ENCODE assay signal across 2 cellular contexts in the genomic region with DNA sequence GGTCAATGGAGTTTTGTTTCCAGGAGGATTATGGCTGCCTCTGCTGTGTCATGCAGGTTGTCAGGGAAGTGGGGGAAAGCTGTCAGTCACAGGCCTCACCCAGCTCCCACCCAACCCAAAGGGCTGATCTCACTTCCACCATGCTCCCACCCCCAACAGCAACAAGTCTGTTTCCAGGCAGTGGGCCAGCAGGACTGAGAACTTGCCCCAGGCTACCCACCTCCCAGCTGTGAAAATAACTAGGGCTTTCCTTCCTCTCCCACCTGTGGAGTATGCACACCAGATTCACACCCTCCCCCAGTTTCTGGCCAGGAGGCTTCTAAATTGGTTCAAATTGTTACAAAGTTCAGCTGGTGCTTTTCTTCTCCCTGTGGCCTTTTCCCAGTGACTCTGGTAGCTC.
TF ChIP-seq lines count a peak whose summit lies in the region.

No MANE protein-coding gene starts in this region.

TF ChIP-seq in PFSK-1, 5 proteins besides CTCF, POLR2A, EP300 and RAD21 (continued from another document):
- 0 out of 2 replicates have a peak, but pooled peaks have one; percentile 52 for TF ChIP-seq SIN3A (IDR thresholded peaks at IDR 0.05; ENCODE audit: borderline replicate concordance, insufficient read depth, low read length)

TF ChIP-seq in GM23338, 12 proteins besides CTCF, POLR2A, EP300 and RAD21 (continued from another document):
- TF ChIP-seq, protein P1, sequence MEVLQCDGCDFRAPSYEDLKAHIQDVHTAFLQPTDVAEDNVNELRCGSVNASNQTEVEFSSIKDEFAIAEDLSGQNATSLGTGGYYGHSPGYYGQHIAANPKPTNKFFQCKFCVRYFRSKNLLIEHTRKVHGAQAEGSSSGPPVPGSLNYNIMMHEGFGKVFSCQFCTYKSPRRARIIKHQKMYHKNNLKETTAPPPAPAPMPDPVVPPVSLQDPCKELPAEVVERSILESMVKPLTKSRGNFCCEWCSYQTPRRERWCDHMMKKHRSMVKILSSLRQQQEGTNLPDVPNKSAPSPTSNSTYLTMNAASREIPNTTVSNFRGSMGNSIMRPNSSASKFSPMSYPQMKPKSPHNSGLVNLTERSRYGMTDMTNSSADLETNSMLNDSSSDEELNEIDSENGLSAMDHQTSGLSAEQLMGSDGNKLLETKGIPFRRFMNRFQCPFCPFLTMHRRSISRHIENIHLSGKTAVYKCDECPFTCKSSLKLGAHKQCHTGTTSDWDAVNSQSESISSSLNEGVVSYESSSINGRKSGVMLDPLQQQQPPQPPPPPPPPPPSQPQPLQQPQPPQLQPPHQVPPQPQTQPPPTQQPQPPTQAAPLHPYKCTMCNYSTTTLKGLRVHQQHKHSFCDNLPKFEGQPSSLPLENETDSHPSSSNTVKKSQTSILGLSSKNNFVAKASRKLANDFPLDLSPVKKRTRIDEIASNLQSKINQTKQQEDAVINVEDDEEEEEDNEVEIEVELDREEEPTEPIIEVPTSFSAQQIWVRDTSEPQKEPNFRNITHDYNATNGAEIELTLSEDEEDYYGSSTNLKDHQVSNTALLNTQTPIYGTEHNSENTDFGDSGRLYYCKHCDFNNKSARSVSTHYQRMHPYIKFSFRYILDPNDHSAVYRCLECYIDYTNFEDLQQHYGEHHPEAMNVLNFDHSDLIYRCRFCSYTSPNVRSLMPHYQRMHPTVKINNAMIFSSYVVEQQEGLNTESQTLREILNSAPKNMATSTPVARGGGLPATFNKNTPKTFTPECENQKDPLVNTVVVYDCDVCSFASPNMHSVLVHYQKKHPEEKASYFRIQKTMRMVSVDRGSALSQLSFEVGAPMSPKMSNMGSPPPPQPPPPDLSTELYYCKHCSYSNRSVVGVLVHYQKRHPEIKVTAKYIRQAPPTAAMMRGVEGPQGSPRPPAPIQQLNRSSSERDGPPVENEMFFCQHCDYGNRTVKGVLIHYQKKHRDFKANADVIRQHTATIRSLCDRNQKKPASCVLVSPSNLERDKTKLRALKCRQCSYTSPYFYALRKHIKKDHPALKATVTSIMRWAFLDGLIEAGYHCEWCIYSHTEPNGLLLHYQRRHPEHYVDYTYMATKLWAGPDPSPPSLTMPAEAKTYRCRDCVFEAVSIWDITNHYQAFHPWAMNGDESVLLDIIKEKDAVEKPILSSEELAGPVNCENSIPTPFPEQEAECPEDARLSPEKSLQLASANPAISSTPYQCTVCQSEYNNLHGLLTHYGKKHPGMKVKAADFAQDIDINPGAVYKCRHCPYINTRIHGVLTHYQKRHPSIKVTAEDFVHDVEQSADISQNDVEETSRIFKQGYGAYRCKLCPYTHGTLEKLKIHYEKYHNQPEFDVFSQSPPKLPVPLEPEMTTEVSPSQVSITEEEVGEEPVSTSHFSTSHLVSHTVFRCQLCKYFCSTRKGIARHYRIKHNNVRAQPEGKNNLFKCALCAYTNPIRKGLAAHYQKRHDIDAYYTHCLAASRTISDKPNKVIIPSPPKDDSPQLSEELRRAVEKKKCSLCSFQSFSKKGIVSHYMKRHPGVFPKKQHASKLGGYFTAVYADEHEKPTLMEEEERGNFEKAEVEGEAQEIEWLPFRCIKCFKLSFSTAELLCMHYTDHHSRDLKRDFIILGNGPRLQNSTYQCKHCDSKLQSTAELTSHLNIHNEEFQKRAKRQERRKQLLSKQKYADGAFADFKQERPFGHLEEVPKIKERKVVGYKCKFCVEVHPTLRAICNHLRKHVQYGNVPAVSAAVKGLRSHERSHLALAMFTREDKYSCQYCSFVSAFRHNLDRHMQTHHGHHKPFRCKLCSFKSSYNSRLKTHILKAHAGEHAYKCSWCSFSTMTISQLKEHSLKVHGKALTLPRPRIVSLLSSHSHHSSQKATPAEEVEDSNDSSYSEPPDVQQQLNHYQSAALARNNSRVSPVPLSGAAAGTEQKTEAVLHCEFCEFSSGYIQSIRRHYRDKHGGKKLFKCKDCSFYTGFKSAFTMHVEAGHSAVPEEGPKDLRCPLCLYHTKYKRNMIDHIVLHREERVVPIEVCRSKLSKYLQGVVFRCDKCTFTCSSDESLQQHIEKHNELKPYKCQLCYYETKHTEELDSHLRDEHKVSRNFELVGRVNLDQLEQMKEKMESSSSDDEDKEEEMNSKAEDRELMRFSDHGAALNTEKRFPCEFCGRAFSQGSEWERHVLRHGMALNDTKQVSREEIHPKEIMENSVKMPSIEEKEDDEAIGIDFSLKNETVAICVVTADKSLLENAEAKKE (CRISPR knock-in tag; IDR thresholded peaks at IDR 0.05), result no peak
- TF ChIP-seq POLR2AphosphoS5 (IDR thresholded peaks at IDR 0.05; ENCODE audit: low read depth) (no peak), ZNF114 (CRISPR knock-in tag; IDR thresholded peaks at IDR 0.05) (no peak), EZH2phosphoT487 (IDR thresholded peaks at IDR 0.05; ENCODE audit: unreplicated experiment) (no peak), CREB1 (CRISPR knock-in tag; IDR thresholded peaks at IDR 0.05; ENCODE audit: low read depth) (no peak), EZH2 (IDR thresholded peaks at IDR 0.05; ENCODE audit: low read depth, unreplicated experiment) (no peak), ZNF331 (CRISPR knock-in tag; IDR thresholded peaks at IDR 0.05; ENCODE audit: low read depth) (no peak), JUNB (IDR thresholded peaks at IDR 0.05; ENCODE audit: unreplicated experiment) (no peak)
- TF ChIP-seq, protein P2, sequence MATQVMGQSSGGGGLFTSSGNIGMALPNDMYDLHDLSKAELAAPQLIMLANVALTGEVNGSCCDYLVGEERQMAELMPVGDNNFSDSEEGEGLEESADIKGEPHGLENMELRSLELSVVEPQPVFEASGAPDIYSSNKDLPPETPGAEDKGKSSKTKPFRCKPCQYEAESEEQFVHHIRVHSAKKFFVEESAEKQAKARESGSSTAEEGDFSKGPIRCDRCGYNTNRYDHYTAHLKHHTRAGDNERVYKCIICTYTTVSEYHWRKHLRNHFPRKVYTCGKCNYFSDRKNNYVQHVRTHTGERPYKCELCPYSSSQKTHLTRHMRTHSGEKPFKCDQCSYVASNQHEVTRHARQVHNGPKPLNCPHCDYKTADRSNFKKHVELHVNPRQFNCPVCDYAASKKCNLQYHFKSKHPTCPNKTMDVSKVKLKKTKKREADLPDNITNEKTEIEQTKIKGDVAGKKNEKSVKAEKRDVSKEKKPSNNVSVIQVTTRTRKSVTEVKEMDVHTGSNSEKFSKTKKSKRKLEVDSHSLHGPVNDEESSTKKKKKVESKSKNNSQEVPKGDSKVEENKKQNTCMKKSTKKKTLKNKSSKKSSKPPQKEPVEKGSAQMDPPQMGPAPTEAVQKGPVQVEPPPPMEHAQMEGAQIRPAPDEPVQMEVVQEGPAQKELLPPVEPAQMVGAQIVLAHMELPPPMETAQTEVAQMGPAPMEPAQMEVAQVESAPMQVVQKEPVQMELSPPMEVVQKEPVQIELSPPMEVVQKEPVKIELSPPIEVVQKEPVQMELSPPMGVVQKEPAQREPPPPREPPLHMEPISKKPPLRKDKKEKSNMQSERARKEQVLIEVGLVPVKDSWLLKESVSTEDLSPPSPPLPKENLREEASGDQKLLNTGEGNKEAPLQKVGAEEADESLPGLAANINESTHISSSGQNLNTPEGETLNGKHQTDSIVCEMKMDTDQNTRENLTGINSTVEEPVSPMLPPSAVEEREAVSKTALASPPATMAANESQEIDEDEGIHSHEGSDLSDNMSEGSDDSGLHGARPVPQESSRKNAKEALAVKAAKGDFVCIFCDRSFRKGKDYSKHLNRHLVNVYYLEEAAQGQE (IDR thresholded peaks at IDR 0.05; ENCODE audit: unreplicated experiment), result no peak
